In genomic region chr12:76399040-76399439, GRCh38 we compare ENCODE assay signal across 27 cellular contexts.
"Had no signal": no experiment of that assay in that cellular context is flagged by ENCODE, and none has a peak within 500 bp of the region (broad histone marks: within the 10 kb centered on the region; RNA-seq: fewer than 3 reads in every experiment).

No MANE protein-coding gene starts in this region.

- DNase-seq: activated CD4-positive, alpha-beta memory T cell treated with anti-CD3 and anti-CD28 coated beads, Interleukin-2, amount 10 ng/mL, durations not matched to agents 7 days and 5 days; activated CD4-positive, alpha-beta T cell treated with anti-CD3 and anti-CD28 coated beads for 1 hour; activated CD4-positive, alpha-beta T cell treated with anti-CD3 and anti-CD28 coated beads for 4 hours; activated CD4-positive, alpha-beta T cell treated with anti-CD3 and anti-CD28 coated beads, Interleukin-2, amount 10 ng/mL, durations not matched to agents 7 days and 5 days; activated CD4-positive, alpha-beta T cell treated with anti-CD3 and anti-CD28 coated beads, Interleukin-2, amount 50 U/mL, for 4 hours; activated CD4-positive, CD25-positive, alpha-beta regulatory T cell; activated CD8-positive, alpha-beta memory T cell treated with anti-CD3 and anti-CD28 coated beads, Interleukin-2, amount 50 U/mL, for 48 hours; activated effector memory CD4-positive, alpha-beta T cell treated with Interleukin-2 at 50 U/mL for 16 hours; activated gamma-delta T cell treated with Interleukin-2 at 50 U/mL for 16 hours; activated naive CD4-positive, alpha-beta T cell treated with anti-CD3 and anti-CD28 coated beads, Interleukin-2, amount 50 U/mL, for 16 hours; activated naive CD4-positive, alpha-beta T cell treated with Interleukin-2 at 50 U/mL for 16 hours; activated T-cell treated with anti-CD3 and anti-CD28 coated beads for 4 hours; activated T-cell treated with anti-CD3 and anti-CD28 coated beads, Interleukin-2, amount 50 U/mL, for 24 hours; activated T-cell treated with anti-CD3 and anti-CD28 coated beads, Interleukin-2, amount 50 U/mL, for 72 hours; amniotic stem cell; anterior cingulate cortex; brain microvascular endothelial cell; cortex of kidney; effector CD4-positive, alpha-beta T cell; effector memory CD8-positive, alpha-beta T cell; erythroblast; foreskin fibroblast; head of caudate nucleus; T-helper 1 cell; T-helper 17 cell; T1000 had no signal

- H3K9me3 ChIP-seq: esophagus muscularis mucosa had no signal

- ATAC-seq: activated T-cell treated with anti-CD3 and anti-CD28 coated beads, Interleukin-2, amount 50 U/mL, for 72 hours; effector memory CD8-positive, alpha-beta T cell; T-helper 17 cell had no signal

- H3K4me1 ChIP-seq: esophagus muscularis mucosa had no signal

- H3K4me3 ChIP-seq: esophagus muscularis mucosa had no signal

- H3K27me3 ChIP-seq: brain microvascular endothelial cell, esophagus muscularis mucosa had no signal

- H3K27ac ChIP-seq: brain microvascular endothelial cell, esophagus muscularis mucosa had no signal
